Comparison of ENCODE assay signal across 1 cellular context in the genomic region with DNA sequence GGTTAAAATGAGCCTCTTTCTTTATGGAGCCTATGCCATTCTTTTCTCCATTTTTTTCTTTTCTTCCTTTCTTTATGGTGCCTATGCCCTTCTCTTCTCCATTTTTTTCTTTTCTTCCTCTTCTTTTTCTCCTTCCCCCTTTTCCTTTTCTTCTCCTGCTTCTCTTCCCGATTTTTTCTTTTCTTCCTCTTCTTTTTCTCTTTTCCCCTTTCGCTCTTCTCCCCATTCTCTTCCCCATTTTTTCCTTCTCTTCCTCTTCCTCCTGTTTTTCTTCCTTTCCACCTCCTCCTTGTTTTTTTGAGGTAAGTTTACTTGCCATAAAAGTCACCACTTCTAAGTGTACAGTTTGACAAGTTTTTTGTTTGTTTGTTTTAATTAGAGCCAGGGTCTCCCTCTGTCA.
TF ChIP-seq lines count a peak whose summit lies in the region.

No MANE protein-coding gene starts in this region.

TF ChIP-seq in K562, 482 proteins besides CTCF, POLR2A, EP300 and RAD21:
- TF ChIP-seq CEBPB (tag; IDR thresholded peaks at IDR 0.05) (no peak), ZEB2 (IDR thresholded peaks at IDR 0.05) (no peak), HDGF (IDR thresholded peaks at IDR 0.05) (no peak), KAT2B (IDR thresholded peaks at IDR 0.05; ENCODE audit: low read depth, low read length) (no peak)
- TF ChIP-seq, protein P1, sequence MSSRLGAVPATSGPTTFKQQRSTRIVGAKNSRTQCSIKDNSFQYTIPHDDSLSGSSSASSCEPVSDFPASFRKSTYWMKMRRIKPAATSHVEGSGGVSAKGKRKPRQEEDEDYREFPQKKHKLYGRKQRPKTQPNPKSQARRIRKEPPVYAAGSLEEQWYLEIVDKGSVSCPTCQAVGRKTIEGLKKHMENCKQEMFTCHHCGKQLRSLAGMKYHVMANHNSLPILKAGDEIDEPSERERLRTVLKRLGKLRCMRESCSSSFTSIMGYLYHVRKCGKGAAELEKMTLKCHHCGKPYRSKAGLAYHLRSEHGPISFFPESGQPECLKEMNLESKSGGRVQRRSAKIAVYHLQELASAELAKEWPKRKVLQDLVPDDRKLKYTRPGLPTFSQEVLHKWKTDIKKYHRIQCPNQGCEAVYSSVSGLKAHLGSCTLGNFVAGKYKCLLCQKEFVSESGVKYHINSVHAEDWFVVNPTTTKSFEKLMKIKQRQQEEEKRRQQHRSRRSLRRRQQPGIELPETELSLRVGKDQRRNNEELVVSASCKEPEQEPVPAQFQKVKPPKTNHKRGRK (tag; IDR thresholded peaks at IDR 0.05) = 0 out of 2 replicates have a peak, but pooled peaks have one; percentile 63
